ENCODE assay signal across 8 cellular contexts in genomic region chr7:101017099-101017777, GRCh38. TPM values are rescaled to one million over a fixed set of nuclear protein-coding genes. Genes with fewer than 3 reads are reported as not detected.
DNase-seq lines count a peak whose midpoint lies in the region; ATAC-seq and TF ChIP-seq lines count a peak whose summit lies in the region.

No MANE protein-coding gene starts in this region.

- peak overlapping the region; percentile 71 for H3K4me3 ChIP-seq in epithelial cell of proximal tubule (ENCODE audit: low read depth, low read length)

- peaks cover 18 to 84% (median 68%) of the 10 kb centered on the region in 3 donors for H3K27me3 Mint-ChIP-seq in naive B cell
- H3K27me3 Mint-ChIP-seq in stimulated activated memory B cell treated with anti-CD40 and anti-IgM and Interleukin-4, amounts not matched to agents 10 μg/mL and 1 μg/mL and 100 μg/mL, for 72 hours: peaks cover 44% of the 10 kb centered on the region

- no peak for TF ChIP-seq CTCF in epithelial cell of proximal tubule (conservative IDR thresholded peaks at IDR 0.05; ENCODE audit: low read depth, low read length)

- no peaks in the 10 kb centered on the region for H3K36me3 Mint-ChIP-seq in naive B cell
- H3K36me3 Mint-ChIP-seq in stimulated activated memory B cell treated with anti-CD40 and anti-IgM and Interleukin-4, amounts not matched to agents 10 μg/mL and 1 μg/mL and 100 μg/mL, for 72 hours: no peaks in the 10 kb centered on the region

- DNase-seq in NCI-H1092 treated with DMSO at 0.1 percent for 48 hours (lab: John Stamatoyannopoulos, UW) (peak; percentile 3), NCI-H1092 (lab: John Stamatoyannopoulos, UW) (no peak), NCI-H748 (lab: John Stamatoyannopoulos, UW; ENCODE audit: unreplicated experiment) (peak; percentile 70), epithelial cell of proximal tubule (ENCODE audit: low read depth) (peak; percentile 30), naive B cell (no peak)
- peak; percentile 52 for DNase-seq in activated CD8-positive, alpha-beta memory T cell treated with anti-CD3 and anti-CD28 coated beads, Interleukin-2, amount 50 U/mL, for 24 hours (ENCODE audit: extremely low read depth)

- H3K4me1 Mint-ChIP-seq in naive B cell: peaks cover 19 to 29% (median 29%) of the 10 kb centered on the region in 3 donors
- peaks cover 39% of the 10 kb centered on the region for H3K4me1 Mint-ChIP-seq in stimulated activated memory B cell treated with anti-CD40 and anti-IgM and Interleukin-4, amounts not matched to agents 10 μg/mL and 1 μg/mL and 100 μg/mL, for 72 hours

- peaks cover 0 to 5% (median 0%) of the 10 kb centered on the region in 7 donors for H3K9me3 Mint-ChIP-seq in naive B cell
- no peaks in the 10 kb centered on the region for H3K9me3 Mint-ChIP-seq in stimulated activated memory B cell treated with anti-CD40 and anti-IgM and Interleukin-4, amounts not matched to agents 10 μg/mL and 1 μg/mL and 100 μg/mL, for 72 hours

- peak overlapping the region in 7 of 8 donors; percentile 65 to 87 (median 73) for H3K4me3 Mint-ChIP-seq in naive B cell
- peak overlapping the region; percentile 72 for H3K4me3 Mint-ChIP-seq in stimulated activated memory B cell treated with anti-CD40 and anti-IgM and Interleukin-4, amounts not matched to agents 10 μg/mL and 1 μg/mL and 100 μg/mL, for 72 hours

- H3K27ac Mint-ChIP-seq in naive B cell: peak overlapping the region in 2 of 6 donors; percentile 22 to 88
- peak overlapping the region; percentile 78 for H3K27ac Mint-ChIP-seq in stimulated activated memory B cell treated with anti-CD40 and anti-IgM and Interleukin-4, amounts not matched to agents 10 μg/mL and 1 μg/mL and 100 μg/mL, for 72 hours

- peak; percentile 55 for ATAC-seq in HG02970 (IDR thresholded peaks at IDR 0.05; ENCODE audit: low FRiP score, unreplicated experiment)
- peak; percentile 69 to 75 for ATAC-seq in naive B cell (ENCODE audit: low read depth in 2 of 2)
- ATAC-seq in stimulated activated memory B cell treated with anti-CD40 and anti-IgM and Interleukin-4, amounts not matched to agents 10 μg/mL and 1 μg/mL and 100 μg/mL, for 72 hours: peak; percentile 81

RNA-seq across cellular contexts. Expression of gene MUC17, which starts 2.6 kb away (rescaled TPM):
- not detected in 2 replicates for total RNA-seq in epithelial cell of proximal tubule
- polyA plus RNA-seq in naive B cell (ENCODE audit: low read depth in 6 of 6): not detected

RNA-seq across cellular contexts. Expression of gene MUC12, which starts 47.9 kb away (rescaled TPM):
- 1.7 TPM in 1 of 2 replicates, not detected in the other for total RNA-seq in epithelial cell of proximal tubule
- polyA plus RNA-seq in naive B cell (ENCODE audit: low read depth in 6 of 6): not detected

Comparison
In these comparisons a context has a peak if more than half of its experiments do, and no peak if none do; other contexts are left out.
1. DNase-seq: peak in NCI-H1092 treated with DMSO at 0.1 percent for 48 hours (single experiment), NCI-H748 (single experiment), activated CD8-positive, alpha-beta memory T cell treated with anti-CD3 and anti-CD28 coated beads, Interleukin-2, amount 50 U/mL, for 24 hours (single experiment) and epithelial cell of proximal tubule (single experiment); none in NCI-H1092 (single experiment) and naive B cell (single experiment).
2. Peak in every context shown above with its lines, with median percentiles within 50 percentile points of each other: ATAC-seq.